Comparison of ENCODE assay signal across 8 cellular contexts in genomic region chr2:90207454-90208058, GRCh38.
DNase-seq lines count a peak whose midpoint lies in the region; ATAC-seq and TF ChIP-seq lines count a peak whose summit lies in the region.

No MANE protein-coding gene starts in this region.

- no peak overlapping the region for H2BK120ac ChIP-seq in neuronal stem cell (ENCODE audit: low read depth, low read length)

- H3K9me3 ChIP-seq in lower lobe of right lung (no peaks in the 10 kb centered on the region), neuronal stem cell (replicated peaks in 1 of 2; ENCODE audit: control insufficient read depth in 2 of 2, insufficient read depth in 1 of 2, low read depth in 1 of 2, low read length in 2 of 2) (no peaks in the 10 kb centered on the region)

- H4K8ac ChIP-seq in neuronal stem cell (ENCODE audit: low read depth, low read length) = no peak overlapping the region

- ATAC-seq in lower lobe of right lung = no peak
- no peak for ATAC-seq in GM21390 (IDR thresholded peaks at IDR 0.05; ENCODE audit: unreplicated experiment)

- H4K91ac ChIP-seq in neuronal stem cell (ENCODE audit: low read depth, low read length, poor library complexity) = no peak overlapping the region

- no peak overlapping the region for H3K18ac ChIP-seq in neuronal stem cell (ENCODE audit: low read length)

- H3K4me3 ChIP-seq in H7 (ENCODE audit: insufficient read depth, low read depth, low read length) = no peak overlapping the region
- H3K4me3 ChIP-seq in lower lobe of right lung = no peak overlapping the region
- no peak overlapping the region for H3K4me3 ChIP-seq in neuronal stem cell (ENCODE audit: low read length in 2 of 2)

- CTCF ChIA-PET in RWPE1 (lab: Yijun Ruan, JAX) = no interaction called here

- no peak overlapping the region for H2BK15ac ChIP-seq in neuronal stem cell (ENCODE audit: low read length)

- peak; percentile 4 for DNase-seq in GM10266 (ENCODE audit: extremely low spot score)
- DNase-seq in H7 = peak; percentile 41
- peak; percentile 59 for DNase-seq in RWPE1 (ENCODE audit: low spot score)
- no peak for DNase-seq in lower lobe of right lung
- no peak for DNase-seq in D341Med (ENCODE audit: low spot score)
- no peak for DNase-seq in NCI-H2081 (lab: John Stamatoyannopoulos, UW)
- no peak for DNase-seq in neuronal stem cell (ENCODE audit: low spot score)

- WGBS in neuronal stem cell (ENCODE audit: extremely low coverage in 2 of 2, insufficient read length in 2 of 2, insufficient replicate concordance in 1 of 2), 2 donors = no CpG with 5 or more reads among the region's 1 CpG

- intact Hi-C loops in lower lobe of right lung (cut with DNase I) = no loop called here

- POLR2A ChIA-PET in RWPE1 (lab: Yijun Ruan, JAX; ENCODE audit: low non-redundant PET) = no interaction called here

- no peak overlapping the region for H3K9ac ChIP-seq in neuronal stem cell (ENCODE audit: low read depth, low read length, poor library complexity)

- H3K4ac ChIP-seq in neuronal stem cell (ENCODE audit: low read length) = no peak overlapping the region

- H3K79me1 ChIP-seq in neuronal stem cell (ENCODE audit: low read depth, low read length) = no peaks in the 10 kb centered on the region

- no peak overlapping the region for H3K23ac ChIP-seq in neuronal stem cell (ENCODE audit: low read depth, low read length, poor library complexity)

- no peak overlapping the region for H3K27ac ChIP-seq in RWPE1
- H3K27ac ChIP-seq in lower lobe of right lung = no peak overlapping the region
- no peak overlapping the region for H3K27ac ChIP-seq in neuronal stem cell (replicated peaks; ENCODE audit: low read length)

- H3K27me3 ChIP-seq in H7 (ENCODE audit: control insufficient read depth, insufficient read depth, low read length) (no peaks in the 10 kb centered on the region), lower lobe of right lung (ENCODE audit: low read depth) (peaks cover 6% of the 10 kb centered on the region), neuronal stem cell (ENCODE audit: control insufficient read depth in 3 of 3, insufficient read depth in 3 of 3, low read depth in 1 of 3, low read length in 3 of 3) (no peaks in the 10 kb centered on the region)

- H3K4me2 ChIP-seq in neuronal stem cell (ENCODE audit: insufficient read depth, low read length, poor library complexity, severe bottlenecking) = no peak overlapping the region

- H2BK5ac ChIP-seq in neuronal stem cell (ENCODE audit: low read length) = no peak overlapping the region

- no peak overlapping the region for H2BK12ac ChIP-seq in neuronal stem cell (ENCODE audit: low read length)

- TF ChIP-seq CTCF in GM10266 (IDR thresholded peaks at IDR 0.05; ENCODE audit: control insufficient read depth, insufficient read depth, low read depth, missing control alignments) (peak; percentile 27), RWPE1 (conservative IDR thresholded peaks at IDR 0.05; ENCODE audit: low read depth) (peak; percentile 11; the same call in 1 of the 2 replicates), lower lobe of right lung (IDR thresholded peaks at IDR 0.05) (peak; percentile 38)

- no peak overlapping the region for H2AK5ac ChIP-seq in neuronal stem cell (ENCODE audit: low read depth, low read length)

- no peak overlapping the region for H3K14ac ChIP-seq in neuronal stem cell (ENCODE audit: low read length)

- H3K4me1 ChIP-seq in lower lobe of right lung = no peaks in the 10 kb centered on the region
- no peaks in the 10 kb centered on the region for H3K4me1 ChIP-seq in neuronal stem cell (ENCODE audit: control insufficient read depth in 2 of 2, insufficient read depth in 1 of 2, low read depth in 1 of 2, low read length in 2 of 2)

- H2AFZ ChIP-seq in neuronal stem cell (ENCODE audit: low read length) = no peak overlapping the region

- H3K36me3 ChIP-seq in H7 (replicated peaks; ENCODE audit: control insufficient read depth, insufficient read depth, low read length) (no peaks in the 10 kb centered on the region), lower lobe of right lung (no peaks in the 10 kb centered on the region), neuronal stem cell (replicated peaks in 1 of 2; ENCODE audit: control insufficient read depth in 2 of 2, insufficient read depth in 2 of 2, low read length in 2 of 2) (no peaks in the 10 kb centered on the region)

Comparison
In these comparisons a context has a peak if more than half of its experiments do, and no peak if none do; other contexts are left out.
1. DNase-seq: peak in GM10266 (single experiment), H7 (single experiment) and RWPE1 (single experiment); none in lower lobe of right lung (single experiment), D341Med (single experiment), NCI-H2081 (0 of 2) and neuronal stem cell (single experiment).
2. Peak in every context shown above with its lines, with median percentiles within 50 percentile points of each other: CTCF ChIP-seq.